23 cellular contexts compared by ENCODE assay signal in genomic region chr20:3745686-3746173, GRCh38. TPM values are rescaled to one million over a fixed set of nuclear protein-coding genes. Genes with fewer than 3 reads are reported as not detected.
DNase-seq lines count a peak whose midpoint lies in the region; ATAC-seq, FAIRE-seq and TF ChIP-seq lines count a peak whose summit lies in the region.
"Had no signal": no experiment of that assay in that cellular context is flagged by ENCODE, and none has a peak within 500 bp of the region (broad histone marks: within the 10 kb centered on the region; RNA-seq: fewer than 3 reads in every experiment).

No MANE protein-coding gene starts in this region.

- H3K4me1 ChIP-seq in A549 (peaks cover 9% of the 10 kb centered on the region; the same call in 2 of the 3 replicates), H9 (ENCODE audit: insufficient read depth, low read length) (peaks cover 3% of the 10 kb centered on the region; the same call in 1 of the 2 replicates), K562 (replicated peaks in 1 of 2; ENCODE audit: control insufficient read depth in 2 of 2, insufficient read depth in 2 of 2, low read length in 2 of 2) (peaks cover 0 to 38% of the 10 kb centered on the region in 2 experiments; a peak in 3 of 5 replicates), iPS-20b (ENCODE audit: insufficient read depth, low read length) (no peaks in the 10 kb centered on the region), A673 (ENCODE audit: insufficient read depth, low read length, poor library complexity, severe bottlenecking) (no peaks in the 10 kb centered on the region), vagina (peaks cover 8% of the 10 kb centered on the region)
- H3K4me1 ChIP-seq: adrenal gland, testis had no signal

- TF ChIP-seq RAD21 in A549 (conservative IDR thresholded peaks at IDR 0.05 in 1 of 2, IDR thresholded peaks at IDR 0.05 in 1 of 2) (no peak), K562 (CRISPR knock-in tag; conservative IDR thresholded peaks at IDR 0.05 in 1 of 2, IDR thresholded peaks at IDR 0.05 in 1 of 2) (no peak)

- H3K14ac ChIP-seq in H9 (ENCODE audit: insufficient read depth, low read length): no peak overlapping the region

- TF ChIP-seq POLR2A in A549 (IDR thresholded peaks at IDR 0.05; ENCODE audit: low read length): no peak
- TF ChIP-seq POLR2A in K562 (conservative IDR thresholded peaks at IDR 0.05): no peak
- TF ChIP-seq POLR2A in vagina (IDR thresholded peaks at IDR 0.05): no peak

- no peak for DNase-seq in A549 (ENCODE audit: low read depth in 1 of 2, low spot score in 1 of 2)
- DNase-seq in H9: peak; percentile 48
- no peak for DNase-seq in K562 (ENCODE audit: extremely low read depth in 1 of 4, low spot score in 3 of 4)
- DNase-seq in A673 (ENCODE audit: low spot score): no peak
- no peak for DNase-seq in activated T-cell treated with anti-CD3 and anti-CD28 coated beads for 4 hours
- DNase-seq in vagina (ENCODE audit: extremely low spot score in 2 of 2): no peak
- no peak for DNase-seq in left colon
- DNase-seq: ACHN, NCI-H1694 had no signal

- TF ChIP-seq EP300 in A549 (IDR thresholded peaks at IDR 0.05): no peak
- no peak for TF ChIP-seq EP300 in K562 (IDR thresholded peaks at IDR 0.05; ENCODE audit: low read length)

- no peak overlapping the region for H4K91ac ChIP-seq in H9 (ENCODE audit: insufficient read length, low read depth, low read length)

- no peak for FAIRE-seq in A549 (lab: Jason Lieb, UNC)
- FAIRE-seq in K562 (lab: Jason Lieb, UNC): no peak
- FAIRE-seq: D721Med, kidney, small intestine had no signal

- intact Hi-C loops in K562 (cut with micrococcal nuclease) (no loop called here), A673 (cut with micrococcal nuclease; ENCODE audit: unreplicated experiment) (no loop called here), vagina (cut with DNase I) (no loop called here), left colon (cut with DNase I, micrococcal nuclease) (no loop called here)

- peaks cover 54% of the 10 kb centered on the region for H3K27me3 Mint-ChIP-seq in H9 (ENCODE audit: low read depth)

- peaks cover 22% of the 10 kb centered on the region for H3K23me2 ChIP-seq in H9 (ENCODE audit: insufficient read length, low read depth, low read length, poor library complexity, severe bottlenecking)

- H3K27me3 ChIP-seq in H9 (ENCODE audit: insufficient read depth, low read length) (peaks cover 7% of the 10 kb centered on the region), K562 (ENCODE audit: control insufficient read depth in 2 of 2, insufficient read depth in 2 of 2, low read length in 2 of 2) (no peaks in the 10 kb centered on the region), iPS-20b (ENCODE audit: insufficient read depth, low read length) (peaks cover 46% of the 10 kb centered on the region), A673 (replicated peaks; ENCODE audit: insufficient read depth, low read depth, low read length, poor library complexity) (no peaks in the 10 kb centered on the region), vagina (no peaks in the 10 kb centered on the region)
- H3K27me3 ChIP-seq: adrenal gland, brain microvascular endothelial cell, testis had no signal

- peak overlapping the region; percentile 44; the same call in 2 of the 3 replicates for H3K4me3 ChIP-seq in A549
- H3K4me3 ChIP-seq in K562: no peak overlapping the region
- H3K4me3 ChIP-seq in iPS-20b (ENCODE audit: low read length): peak overlapping the region; percentile 75
- H3K4me3 ChIP-seq in A673 (ENCODE audit: low read depth, low read length, poor library complexity, severe bottlenecking): no peak overlapping the region
- no peak overlapping the region for H3K4me3 ChIP-seq in vagina

- no peaks in the 10 kb centered on the region for H3K9me3 Mint-ChIP-seq in H9
- H3K9me3 Mint-ChIP-seq: activated T-cell treated with anti-CD3 and anti-CD28 coated beads, Interleukin-2, amount 50 U/mL, for 4 hours; stimulated activated memory B cell treated with anti-CD40 and anti-IgM and Interleukin-4, amounts not matched to agents 10 μg/mL and 1 μg/mL and 100 μg/mL, for 72 hours had no signal

- H3K36me3 ChIP-seq in K562 (ENCODE audit: control insufficient read depth, insufficient read depth, low read length): peaks cover 2% of the 10 kb centered on the region; the same call in 1 of the 3 replicates
- no peaks in the 10 kb centered on the region for H3K36me3 ChIP-seq in iPS-20b (ENCODE audit: insufficient read depth, low read depth, low read length)
- H3K36me3 ChIP-seq in A673 (ENCODE audit: insufficient read depth, low read length, poor library complexity, severe bottlenecking): no peaks in the 10 kb centered on the region
- H3K36me3 ChIP-seq in vagina: peaks cover 0 to 8% of the 10 kb centered on the region in 2 donors
- H3K36me3 ChIP-seq: adrenal gland, brain microvascular endothelial cell had no signal

- H3T11ph ChIP-seq in H9 (ENCODE audit: low read length): no peak overlapping the region

- H3K79me2 ChIP-seq in H9 (ENCODE audit: insufficient read depth, low read length): no peaks in the 10 kb centered on the region
- no peaks in the 10 kb centered on the region for H3K79me2 ChIP-seq in K562 (ENCODE audit: control insufficient read depth, insufficient read depth, low read length)

- no peak overlapping the region for H3K23ac ChIP-seq in H9 (ENCODE audit: insufficient read length, low read depth, low read length)

- no peak for ATAC-seq in A549
- no peak for ATAC-seq in K562
- ATAC-seq in left colon: no peak

- no peak overlapping the region for H3K18ac ChIP-seq in H9 (ENCODE audit: insufficient read length, low read depth, low read length)

- H2AFZ ChIP-seq in H9 (ENCODE audit: low read length): no peak overlapping the region
- H2AFZ ChIP-seq in K562 (ENCODE audit: low read depth, low read length): 0 out of 2 replicates have a peak overlapping the region, but pooled peaks have one; percentile 63

- no peak overlapping the region for H4K5ac ChIP-seq in H9 (ENCODE audit: insufficient read length, low read depth, low read length)

- peaks cover 1 to 2% (median 1%) of the 10 kb centered on the region in 3 experiments; a peak in 4 of 7 replicates for H3K36me3 Mint-ChIP-seq in H9 (ENCODE audit: insufficient read depth in 1 of 3, low read depth in 3 of 3)
- H3K36me3 Mint-ChIP-seq: stimulated activated memory B cell treated with anti-CD40 and anti-IgM and Interleukin-4, amounts not matched to agents 10 μg/mL and 1 μg/mL and 100 μg/mL, for 72 hours had no signal

- no peak overlapping the region for H3K56ac ChIP-seq in H9 (ENCODE audit: insufficient read length, low read depth, low read length)

- H3K4me2 ChIP-seq in A549 (peak overlapping the region; percentile 71), H9 (ENCODE audit: insufficient read depth, insufficient read length, low read length) (peak overlapping the region; percentile 66), K562 (ENCODE audit: insufficient read depth, low read length) (peak overlapping the region; percentile 76; the same call in 1 of the 2 replicates)
- H3K4me2 ChIP-seq: SK-N-SH had no signal

- no peaks in the 10 kb centered on the region for H4K20me1 ChIP-seq in H9 (ENCODE audit: control insufficient read depth, insufficient read depth, insufficient read length)
- no peaks in the 10 kb centered on the region for H4K20me1 ChIP-seq in K562 (replicated peaks; ENCODE audit: control insufficient read depth, insufficient read depth, low read length)

- H2BK120ac ChIP-seq in H9 (ENCODE audit: low read depth, low read length, poor library complexity, severe bottlenecking): no peak overlapping the region

- in situ Hi-C loops in K562 (cut with MboI): no loop called here

- H2AK5ac ChIP-seq in H9 (ENCODE audit: insufficient read length, low read length): no peak overlapping the region

- H3K27ac Mint-ChIP-seq in H9: peak overlapping the region in 1 of 3 experiments; percentile 52; a peak in 1 of 7 replicates
- H3K27ac Mint-ChIP-seq: stimulated activated memory B cell treated with anti-CD40 and anti-IgM and Interleukin-4, amounts not matched to agents 10 μg/mL and 1 μg/mL and 100 μg/mL, for 72 hours had no signal

- CTCF ChIA-PET in A549 (lab: Yijun Ruan, JAX) (interaction anchor here (1.4 to 72.1 kb wide), 6 partner anchors 2 to 109 kb away, joined by 8 to 2233 read pairs (median 902); partner anchors contain the start of genes ADAM33, ADISSP, CENPB and GFRA4), K562 (lab: Yijun Ruan, JAX; ENCODE audit: low intra/inter-chr PET ratio) (no interaction called here), A673 (lab: Charles Lee) (no interaction called here)

- H2BK15ac ChIP-seq in H9 (ENCODE audit: low read depth, low read length): no peak overlapping the region

- H3K9ac ChIP-seq in H9 (ENCODE audit: extremely low read depth, insufficient read length, low read length) (no peak overlapping the region), K562 (ENCODE audit: insufficient read depth in 1 of 2, low read depth in 2 of 2, low read length in 2 of 2) (peak overlapping the region in 1 of 2 experiments; percentile 79; a peak in 2 of 4 replicates), iPS-20b (ENCODE audit: low read depth, low read length) (peak overlapping the region; percentile 12; the same call in 1 of the 2 replicates)
- H3K9ac ChIP-seq: SK-N-SH had no signal

- H3K9me3 ChIP-seq in A549 (no peaks in the 10 kb centered on the region), H9 (ENCODE audit: control insufficient read depth, low read depth, low read length) (no peaks in the 10 kb centered on the region), K562 (replicated peaks; ENCODE audit: control insufficient read depth, insufficient read depth, low read depth, low read length) (no peaks in the 10 kb centered on the region), iPS-20b (ENCODE audit: insufficient read depth, low read depth, low read length) (no peaks in the 10 kb centered on the region), A673 (ENCODE audit: low read depth, low read length, poor library complexity, severe bottlenecking) (no peaks in the 10 kb centered on the region), vagina (no peaks in the 10 kb centered on the region)
- H3K9me3 ChIP-seq: adrenal gland, SK-N-SH, testis had no signal

- peaks cover 12 to 22% of the 10 kb centered on the region in 2 experiments for H3K4me1 Mint-ChIP-seq in H9

- H2BK5ac ChIP-seq in H9 (ENCODE audit: insufficient read length, low read length): no peak overlapping the region

- no peak overlapping the region for H2BK12ac ChIP-seq in H9 (ENCODE audit: insufficient read length, low read depth, low read length)

- H3K9me1 ChIP-seq in K562 (ENCODE audit: control insufficient read depth, insufficient read depth, low read length): no peaks in the 10 kb centered on the region

- WGBS in A549 (ENCODE audit: missing lambda C conversion rate): 84% methylated on average over 11 of the region's 11 CpGs
- no CpG with 5 or more reads among the region's 11 CpGs for WGBS in H9 (ENCODE audit: extremely low coverage, insufficient read length, low lambda C conversion rate)
- 0% methylated on average over 1 of the region's 11 CpGs for WGBS in K562 (ENCODE audit: insufficient coverage, low coverage, missing lambda C conversion rate)

- H3K4me3 Mint-ChIP-seq in H9: peak overlapping the region; percentile 80 to 86

- no peak overlapping the region for H3K4ac ChIP-seq in H9 (ENCODE audit: low read depth, low read length)

- BruUV-seq in K562 (replicated peaks; lab: Mats Ljungman, UMichigan) (no TSS peak), A673 (replicated peaks; lab: Mats Ljungman, UMichigan) (no TSS peak)

- POLR2A ChIA-PET in A549 (lab: Yijun Ruan, JAX): interaction anchor here (0.6 to 2.3 kb wide), 7 partner anchors 22 to 897 kb away, joined by 3 to 11 read pairs (median 5); partner anchors contain the start of genes ADISSP, CENPB and SPEF1
- POLR2A ChIA-PET in K562 (lab: Yijun Ruan, JAX): interaction anchor here (0.5 to 0.6 kb wide), 2 partner anchors 542 to 1687 kb away, joined by 3 read pairs; no protein-coding TSS in a partner anchor
- POLR2A ChIA-PET in A673 (lab: Charles Lee; ENCODE audit: low non-redundant PET): no interaction called here

- peak overlapping the region in 1 of 2 experiments; percentile 75; a peak in 4 of 6 replicates for H3K27ac ChIP-seq in A549
- no peak overlapping the region for H3K27ac ChIP-seq in H9 (ENCODE audit: insufficient read length, low read depth, low read length)
- no peak overlapping the region for H3K27ac ChIP-seq in K562 (ENCODE audit: extremely low read depth, low read depth, low read length)
- H3K27ac ChIP-seq in iPS-20b (ENCODE audit: low read length): no peak overlapping the region
- no peak overlapping the region for H3K27ac ChIP-seq in A673 (ENCODE audit: low read depth, low read length, poor library complexity, severe bottlenecking)
- no peak overlapping the region for H3K27ac ChIP-seq in vagina
- H3K27ac ChIP-seq: adrenal gland, brain microvascular endothelial cell, foreskin keratinocyte, testis had no signal

- no peak overlapping the region for H4K8ac ChIP-seq in H9 (replicated peaks; ENCODE audit: insufficient read length, low read depth, low read length)

- H3K79me1 ChIP-seq in H9 (ENCODE audit: insufficient read depth, low read depth, low read length, poor library complexity, severe bottlenecking): no peaks in the 10 kb centered on the region

- TF ChIP-seq CTCF in A549 (IDR thresholded peaks at IDR 0.05): no peak
- TF ChIP-seq CTCF in H9 (conservative IDR thresholded peaks at IDR 0.05): no peak
- TF ChIP-seq CTCF in K562 (IDR thresholded peaks at IDR 0.05 in 2 of 3, conservative IDR thresholded peaks at IDR 0.05 in 1 of 3; ENCODE audit: insufficient read depth in 2 of 3, low read depth in 1 of 3, low read length in 3 of 3): no peak
- TF ChIP-seq CTCF in A673 (conservative IDR thresholded peaks at IDR 0.05; ENCODE audit: low read depth, low read length): no peak
- TF ChIP-seq CTCF in vagina (IDR thresholded peaks at IDR 0.05): no peak

- no peak overlapping the region for H2BK20ac ChIP-seq in H9 (ENCODE audit: low read depth, low read length, poor library complexity, severe bottlenecking)

RNA-seq across cellular contexts. Expression of gene HSPA12B, which starts 13.2 kb away (rescaled TPM):
- polyA plus RNA-seq in A549 (2011; rRNA removed) (0.25 and 0.37 TPM in 2 replicates), A549 (2017; fragmentation: RNase III; extraction: RNeasy Plus Mini Kit Qiagen cat#74134 plus additional on column Dnase treatment) (1.1 to 1.6 TPM (median 1.2 TPM) in 3 replicates), K562 (2011; rRNA removed) (not detected in 2 replicates), K562 (2014; fragmentation: Illumina TruSeq; extraction: Trizol) (0.03 TPM in 1 of 2 replicates, not detected in the other), K562 (2014; fragmentation: Nextera tagmentation; extraction: Ambion mirVana) (not detected), K562 (2014; rRNA removed) (not detected in 2 replicates)
- 0.62 and 0.78 TPM in 2 replicates for polyA plus RNA-seq in A549 (2012; cell fraction: cytosol; rRNA removed)
- polyA plus RNA-seq in A549 (2012; cell fraction: nucleus; rRNA removed): 1.0 and 1.4 TPM in 2 replicates
- 0.49 and 0.50 TPM in 2 replicates for polyA minus RNA-seq in A549 (2011; rRNA and poly(A)+ RNA removed)
- total RNA-seq in H9 (2021) (2.7 and 2.9 TPM in 2 replicates), K562 (2014; rRNA removed) (not detected in 2 replicates), K562 (2014; rRNA removed; fragmentation: Illumina TruSeq; extraction: Trizol) (not detected in 2 replicates), K562 (2015; rRNA removed; fragmentation: Illumina TruSeq; extraction: Trizol) (not detected in 2 replicates), K562 (2021) (0.07 TPM in 1 of 2 replicates, not detected in the other), A673 (2021) (not detected in 2 replicates), vagina (21.6 TPM), left colon (1 to 10 TPM; 2.3 to 2.5 TPM)
- 0.19 TPM in 1 of 2 replicates, not detected in the other for total RNA-seq in K562 (2011; cell fraction: chromatin; rRNA removed; ENCODE audit: low replicate concordance)
- total RNA-seq in K562 (2011; cell fraction: nucleolus; rRNA removed): 0.17 TPM in 1 of 2 replicates, not detected in the other
- not detected in 2 replicates for total RNA-seq in K562 (2011; cell fraction: nucleoplasm; rRNA removed)
- polyA plus RNA-seq in K562 (2011; cell fraction: cytosol; rRNA removed): 0.03 TPM in 1 of 2 replicates, not detected in the other
- 0.07 and 0.21 TPM in 2 replicates for polyA plus RNA-seq in K562 (2011; cell fraction: nucleus; rRNA removed)
- 0.22 and 0.62 TPM in 2 replicates for polyA plus RNA-seq in K562 (2012)
- 0.06 TPM in 1 of 2 replicates, not detected in the other for polyA minus RNA-seq in K562 (2011; rRNA and poly(A)+ RNA removed)
- not detected in 2 replicates for polyA minus RNA-seq in K562 (2011; cell fraction: cytosol; rRNA and poly(A)+ RNA removed)
- polyA minus RNA-seq in K562 (2011; cell fraction: nucleus; rRNA and poly(A)+ RNA removed): 0.13 TPM in 1 of 2 replicates, not detected in the other
- polyA plus RNA-seq: CD14-positive monocyte had no signal

RNA-seq across cellular contexts. Expression of gene ADISSP, which starts 21.8 kb away (rescaled TPM):
- 43.9 and 44.0 TPM in 2 replicates for polyA plus RNA-seq in A549 (2011; rRNA removed)
- 162 and 207 TPM in 2 replicates for polyA plus RNA-seq in A549 (2012; cell fraction: cytosol; rRNA removed)
- 139 and 182 TPM in 2 replicates for polyA plus RNA-seq in A549 (2012; cell fraction: nucleus; rRNA removed)
- 93.2 to 104 TPM (median 95.2 TPM) in 3 replicates for polyA plus RNA-seq in A549 (2017; fragmentation: RNase III; extraction: RNeasy Plus Mini Kit Qiagen cat#74134 plus additional on column Dnase treatment)
- polyA minus RNA-seq in A549 (2011; rRNA and poly(A)+ RNA removed): 49.7 and 55.6 TPM in 2 replicates
- 79.2 and 80.9 TPM in 2 replicates for total RNA-seq in H9 (2021)
- 2.9 and 14.4 TPM in 2 replicates for total RNA-seq in K562 (2011; cell fraction: chromatin; rRNA removed; ENCODE audit: low replicate concordance)
- 19.0 and 21.1 TPM in 2 replicates for total RNA-seq in K562 (2011; cell fraction: nucleolus; rRNA removed)
- 11.5 and 13.1 TPM in 2 replicates for total RNA-seq in K562 (2011; cell fraction: nucleoplasm; rRNA removed)
- 65.7 and 101 TPM in 2 replicates for total RNA-seq in K562 (2014; rRNA removed)
- 12.2 and 16.3 TPM in 2 replicates for total RNA-seq in K562 (2014; rRNA removed; fragmentation: Illumina TruSeq; extraction: Trizol)
- 34.5 and 35.8 TPM in 2 replicates for total RNA-seq in K562 (2015; rRNA removed; fragmentation: Illumina TruSeq; extraction: Trizol)
- 70.6 and 79.9 TPM in 2 replicates for total RNA-seq in K562 (2021)
- 22.8 and 42.8 TPM in 2 replicates for polyA plus RNA-seq in K562 (2011; rRNA removed)
- 58.3 and 121 TPM in 2 replicates for polyA plus RNA-seq in K562 (2011; cell fraction: cytosol; rRNA removed)
- polyA plus RNA-seq in K562 (2011; cell fraction: nucleus; rRNA removed): 36.6 TPM in 2 replicates
- 27.7 and 47.5 TPM in 2 replicates for polyA plus RNA-seq in K562 (2012)
- polyA plus RNA-seq in K562 (2014; fragmentation: Illumina TruSeq; extraction: Trizol): 23.4 and 63.9 TPM in 2 replicates
- polyA plus RNA-seq in K562 (2014; fragmentation: Nextera tagmentation; extraction: Ambion mirVana): 1 to 10 TPM; 1.4 to 4.9 TPM
- 37.2 and 53.4 TPM in 2 replicates for polyA plus RNA-seq in K562 (2014; rRNA removed)
- 11.5 and 16.8 TPM in 2 replicates for polyA minus RNA-seq in K562 (2011; rRNA and poly(A)+ RNA removed)
- polyA minus RNA-seq in K562 (2011; cell fraction: cytosol; rRNA and poly(A)+ RNA removed): 37.8 and 38.8 TPM in 2 replicates
- 6.7 and 13.6 TPM in 2 replicates for polyA minus RNA-seq in K562 (2011; cell fraction: nucleus; rRNA and poly(A)+ RNA removed)
- 75.7 and 80.3 TPM in 2 replicates for total RNA-seq in A673 (2021)
- total RNA-seq in vagina: 16.0 TPM
- total RNA-seq in left colon: 10 to 100 TPM; 13.3 to 19.8 TPM

RNA-seq across cellular contexts. Expression of gene SIGLEC1, which starts 33.3 kb away (rescaled TPM):
- polyA plus RNA-seq in A549 (2011; rRNA removed) (0.01 TPM in 1 of 2 replicates, not detected in the other), A549 (2017; fragmentation: RNase III; extraction: RNeasy Plus Mini Kit Qiagen cat#74134 plus additional on column Dnase treatment) (not detected in 3 replicates), K562 (2011; rRNA removed) (not detected in 2 replicates), K562 (2014; fragmentation: Illumina TruSeq; extraction: Trizol) (not detected in 2 replicates), K562 (2014; fragmentation: Nextera tagmentation; extraction: Ambion mirVana) (not detected), K562 (2014; rRNA removed) (not detected in 2 replicates)
- under 0.01 TPM in 1 of 2 replicates, not detected in the other for polyA plus RNA-seq in A549 (2012; cell fraction: cytosol; rRNA removed)
- 0.04 and 0.05 TPM in 2 replicates for polyA plus RNA-seq in A549 (2012; cell fraction: nucleus; rRNA removed)
- polyA minus RNA-seq in A549 (2011; rRNA and poly(A)+ RNA removed): not detected in 2 replicates
- total RNA-seq in H9 (2021) (not detected in 2 replicates), K562 (2014; rRNA removed) (0.05 TPM in 1 of 2 replicates, not detected in the other), K562 (2014; rRNA removed; fragmentation: Illumina TruSeq; extraction: Trizol) (not detected in 2 replicates), K562 (2015; rRNA removed; fragmentation: Illumina TruSeq; extraction: Trizol) (not detected in 2 replicates), K562 (2021) (0.04 and 0.07 TPM in 2 replicates), A673 (2021) (not detected in 2 replicates), vagina (8.8 TPM), left colon (10 to 100 TPM in 1 of 2 donors, 1 to 10 TPM in 1; 3.1 to 10.4 TPM)
- total RNA-seq in K562 (2011; cell fraction: chromatin; rRNA removed; ENCODE audit: low replicate concordance): not detected in 2 replicates
- total RNA-seq in K562 (2011; cell fraction: nucleolus; rRNA removed): not detected in 2 replicates
- total RNA-seq in K562 (2011; cell fraction: nucleoplasm; rRNA removed): 0.07 TPM in 1 of 2 replicates, not detected in the other
- polyA plus RNA-seq in K562 (2011; cell fraction: cytosol; rRNA removed): under 0.01 TPM in 1 of 2 replicates, not detected in the other
- polyA plus RNA-seq in K562 (2011; cell fraction: nucleus; rRNA removed): 0.01 TPM in 1 of 2 replicates, not detected in the other
- polyA plus RNA-seq in K562 (2012): 0.01 TPM in 1 of 2 replicates, not detected in the other
- 0.04 TPM in 1 of 2 replicates, not detected in the other for polyA minus RNA-seq in K562 (2011; rRNA and poly(A)+ RNA removed)
- polyA minus RNA-seq in K562 (2011; cell fraction: cytosol; rRNA and poly(A)+ RNA removed): not detected in 2 replicates
- polyA minus RNA-seq in K562 (2011; cell fraction: nucleus; rRNA and poly(A)+ RNA removed): not detected in 2 replicates
- total RNA-seq: foreskin keratinocyte, lung microvascular endothelial cell had no signal
- polyA plus RNA-seq: foreskin keratinocyte, SK-N-SH had no signal

RNA-seq across cellular contexts. Expression of gene SPEF1, which starts 35.5 kb away (rescaled TPM):
- polyA plus RNA-seq in A549 (2011; rRNA removed) (0.41 and 0.46 TPM in 2 replicates), A549 (2017; fragmentation: RNase III; extraction: RNeasy Plus Mini Kit Qiagen cat#74134 plus additional on column Dnase treatment) (0.89 to 1.4 TPM (median 1.3 TPM) in 3 replicates), K562 (2011; rRNA removed) (0.04 TPM in 1 of 2 replicates, not detected in the other), K562 (2014; fragmentation: Illumina TruSeq; extraction: Trizol) (not detected in 2 replicates), K562 (2014; fragmentation: Nextera tagmentation; extraction: Ambion mirVana) (not detected), K562 (2014; rRNA removed) (not detected in 2 replicates)
- 1.1 and 1.2 TPM in 2 replicates for polyA plus RNA-seq in A549 (2012; cell fraction: cytosol; rRNA removed)
- polyA plus RNA-seq in A549 (2012; cell fraction: nucleus; rRNA removed): 4.2 and 4.5 TPM in 2 replicates
- 0.15 and 0.21 TPM in 2 replicates for polyA minus RNA-seq in A549 (2011; rRNA and poly(A)+ RNA removed)
- total RNA-seq in H9 (2021) (0.22 and 0.24 TPM in 2 replicates), K562 (2014; rRNA removed) (not detected in 2 replicates), K562 (2014; rRNA removed; fragmentation: Illumina TruSeq; extraction: Trizol) (not detected in 2 replicates), K562 (2015; rRNA removed; fragmentation: Illumina TruSeq; extraction: Trizol) (not detected in 2 replicates), K562 (2021) (not detected in 2 replicates), A673 (2021) (0.26 and 0.49 TPM in 2 replicates), vagina (not detected), left colon (under 1 TPM in 1 of 2 donors, not detected in 1; 0.14 TPM)
- 0.23 TPM in 1 of 2 replicates, not detected in the other for total RNA-seq in K562 (2011; cell fraction: chromatin; rRNA removed; ENCODE audit: low replicate concordance)
- total RNA-seq in K562 (2011; cell fraction: nucleolus; rRNA removed): 0.26 TPM in 1 of 2 replicates, not detected in the other
- total RNA-seq in K562 (2011; cell fraction: nucleoplasm; rRNA removed): not detected in 2 replicates
- polyA plus RNA-seq in K562 (2011; cell fraction: cytosol; rRNA removed): 0.06 TPM in 1 of 2 replicates, not detected in the other
- 0.08 and 0.24 TPM in 2 replicates for polyA plus RNA-seq in K562 (2011; cell fraction: nucleus; rRNA removed)
- polyA plus RNA-seq in K562 (2012): 0.04 TPM in 1 of 2 replicates, not detected in the other
- polyA minus RNA-seq in K562 (2011; rRNA and poly(A)+ RNA removed): not detected in 2 replicates
- polyA minus RNA-seq in K562 (2011; cell fraction: cytosol; rRNA and poly(A)+ RNA removed): not detected in 2 replicates
- polyA minus RNA-seq in K562 (2011; cell fraction: nucleus; rRNA and poly(A)+ RNA removed): 0.27 TPM in 1 of 2 replicates, not detected in the other
- total RNA-seq: esophagus mucosa had no signal
- polyA plus RNA-seq: CD14-positive monocyte had no signal

RNA-seq across cellular contexts. Expression of gene CENPB, which starts 40.8 kb away (rescaled TPM):
- 35.9 and 42.6 TPM in 2 replicates for polyA plus RNA-seq in A549 (2011; rRNA removed)
- 57.6 and 77.1 TPM in 2 replicates for polyA plus RNA-seq in A549 (2012; cell fraction: cytosol; rRNA removed)
- polyA plus RNA-seq in A549 (2012; cell fraction: nucleus; rRNA removed): 55.5 and 78.2 TPM in 2 replicates
- 93.1 to 107 TPM (median 106 TPM) in 3 replicates for polyA plus RNA-seq in A549 (2017; fragmentation: RNase III; extraction: RNeasy Plus Mini Kit Qiagen cat#74134 plus additional on column Dnase treatment)
- 49.1 and 52.8 TPM in 2 replicates for polyA minus RNA-seq in A549 (2011; rRNA and poly(A)+ RNA removed)
- total RNA-seq in H9 (2021): 63.1 and 64.0 TPM in 2 replicates
- 5.7 and 16.6 TPM in 2 replicates for total RNA-seq in K562 (2011; cell fraction: chromatin; rRNA removed; ENCODE audit: low replicate concordance)
- 24.5 and 25.4 TPM in 2 replicates for total RNA-seq in K562 (2011; cell fraction: nucleolus; rRNA removed)
- total RNA-seq in K562 (2011; cell fraction: nucleoplasm; rRNA removed): 11.9 and 14.2 TPM in 2 replicates
- total RNA-seq in K562 (2014; rRNA removed): 59.3 and 78.6 TPM in 2 replicates
- total RNA-seq in K562 (2014; rRNA removed; fragmentation: Illumina TruSeq; extraction: Trizol): 11.4 and 15.0 TPM in 2 replicates
- 36.0 and 36.5 TPM in 2 replicates for total RNA-seq in K562 (2015; rRNA removed; fragmentation: Illumina TruSeq; extraction: Trizol)
- total RNA-seq in K562 (2021): 61.7 and 70.8 TPM in 2 replicates
- polyA plus RNA-seq in K562 (2011; rRNA removed): 12.7 and 14.7 TPM in 2 replicates
- 17.4 and 30.9 TPM in 2 replicates for polyA plus RNA-seq in K562 (2011; cell fraction: cytosol; rRNA removed)
- 9.2 and 12.8 TPM in 2 replicates for polyA plus RNA-seq in K562 (2011; cell fraction: nucleus; rRNA removed)
- polyA plus RNA-seq in K562 (2012): 40.5 and 47.1 TPM in 2 replicates
- 24.9 and 30.8 TPM in 2 replicates for polyA plus RNA-seq in K562 (2014; fragmentation: Illumina TruSeq; extraction: Trizol)
- polyA plus RNA-seq in K562 (2014; fragmentation: Nextera tagmentation; extraction: Ambion mirVana): under 1 TPM; 0.17 to 0.20 TPM
- polyA plus RNA-seq in K562 (2014; rRNA removed): 26.1 and 28.9 TPM in 2 replicates
- 26.8 and 27.1 TPM in 2 replicates for polyA minus RNA-seq in K562 (2011; rRNA and poly(A)+ RNA removed)
- polyA minus RNA-seq in K562 (2011; cell fraction: cytosol; rRNA and poly(A)+ RNA removed): 27.7 and 39.7 TPM in 2 replicates
- 8.3 and 14.2 TPM in 2 replicates for polyA minus RNA-seq in K562 (2011; cell fraction: nucleus; rRNA and poly(A)+ RNA removed)
- 101 and 108 TPM in 2 replicates for total RNA-seq in A673 (2021)
- 62.9 TPM for total RNA-seq in vagina
- total RNA-seq in left colon: 10 to 100 TPM; 80.5 to 82.2 TPM

Comparison
In these comparisons a context has a peak if more than half of its experiments do, and no peak if none do; other contexts are left out.
1. H3K4me3 ChIP-seq: peak in A549 (single experiment) and iPS-20b (single experiment); none in K562 (single experiment), A673 (single experiment) and vagina (0 of 2).
2. Peak in every context shown above with its lines, with median percentiles within 50 percentile points of each other: H3K4me2 ChIP-seq.